Comparison of ENCODE assay signal across 1 cellular context in genomic region chr11:61948505-61948904, GRCh38.
TF ChIP-seq lines count a peak whose summit lies in the region.

No MANE protein-coding gene starts in this region.

TF ChIP-seq in HepG2, 621 proteins besides CTCF, POLR2A, EP300 and RAD21:
- TF ChIP-seq CEBPB (IDR thresholded peaks at IDR 0.05; ENCODE audit: borderline replicate concordance, low read depth, low read length) (0 out of 2 replicates have a peak, but pooled peaks have one; percentile 53), IRF9 (CRISPR knock-in tag; IDR thresholded peaks at IDR 0.05; ENCODE audit: borderline replicate concordance) (no peak), ZNF629 (CRISPR knock-in tag; conservative IDR thresholded peaks at IDR 0.05) (peak; percentile 62; the same call in 1 of the 2 replicates), U2AF1 (optimal IDR thresholded peaks at IDR 0.05; ENCODE audit: low read depth, low read length) (no peak)
